In the genomic region with DNA sequence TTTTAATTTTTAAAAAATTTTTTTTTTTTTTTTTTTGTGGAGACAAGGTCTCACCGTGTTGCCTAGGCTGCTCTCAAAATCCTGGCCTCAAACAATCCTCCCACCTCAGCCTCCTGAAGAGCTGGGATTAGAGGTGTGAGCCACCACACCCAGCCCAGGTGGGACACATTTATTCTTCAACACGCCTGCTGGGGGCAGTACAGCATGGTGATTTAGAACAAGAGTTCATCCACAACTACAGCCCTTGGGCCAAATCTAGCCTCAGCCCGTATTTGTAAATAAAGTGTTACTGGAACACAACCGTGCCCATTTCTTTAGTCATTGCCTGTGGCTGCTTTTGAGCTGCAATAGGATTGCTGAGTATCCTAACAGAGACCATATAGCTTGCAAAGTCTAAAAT, we compare ENCODE assay signal across 1 cellular context.
TF ChIP-seq lines count a peak whose summit lies in the region.

No MANE protein-coding gene starts in this region.

TF ChIP-seq in GM23338, 12 proteins besides CTCF, POLR2A, EP300 and RAD21 (continued from another document):
- no peak for TF ChIP-seq REST (IDR thresholded peaks at IDR 0.05; ENCODE audit: unreplicated experiment)
